In the genomic region with DNA sequence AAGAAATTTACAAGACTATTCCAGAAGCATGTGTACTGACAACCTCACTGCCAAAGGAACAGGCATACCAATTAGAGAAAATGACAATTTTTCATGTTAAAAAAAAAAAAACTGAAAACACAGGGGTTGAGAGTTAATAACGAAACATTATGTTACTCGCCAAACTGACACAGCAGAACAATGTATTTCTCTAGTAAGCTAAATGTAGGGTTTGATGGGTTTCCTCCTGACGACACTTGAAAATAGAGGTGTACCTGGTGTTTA, we compare ENCODE assay signal across 8 cellular contexts. TPM values are rescaled to one million over a fixed set of nuclear protein-coding genes. Genes with fewer than 3 reads are reported as not detected.
DNase-seq lines count a peak whose midpoint lies in the region; ATAC-seq and TF ChIP-seq lines count a peak whose summit lies in the region.

No MANE protein-coding gene starts in this region.

- H3K4me1 ChIP-seq in ES-I3 (ENCODE audit: insufficient read depth, low read length): peaks cover 9% of the 10 kb centered on the region; the same call in 1 of the 2 replicates
- peaks cover 13% of the 10 kb centered on the region for H3K4me1 ChIP-seq in SJSA1 (replicated peaks)
- peaks cover 10 to 59% (median 29%) of the 10 kb centered on the region in 3 donors for H3K4me1 ChIP-seq in esophagus squamous epithelium

- H3K36me3 ChIP-seq in ES-I3 (ENCODE audit: insufficient read depth, low read length) (no peaks in the 10 kb centered on the region), SJSA1 (peaks cover 5% of the 10 kb centered on the region; the same call in 1 of the 2 replicates), esophagus squamous epithelium (no peaks in the 10 kb centered on the region)

- no peaks in the 10 kb centered on the region for H3K9me3 ChIP-seq in ES-I3 (ENCODE audit: control insufficient read depth, insufficient read depth, low read length)
- no peaks in the 10 kb centered on the region for H3K9me3 ChIP-seq in SJSA1 (replicated peaks)
- no peaks in the 10 kb centered on the region for H3K9me3 ChIP-seq in esophagus squamous epithelium

- intact Hi-C loops in esophagus squamous epithelium (cut with DNase I): loop anchor here (5.0 kb wide), 1 partner anchor 51 kb away; the partner anchor contains the start of gene G3BP2

- peaks cover 32% of the 10 kb centered on the region for H3K4me1 Mint-ChIP-seq in progenitor cell of endocrine pancreas (ENCODE audit: low read depth)

- no peaks in the 10 kb centered on the region for H3K27me3 Mint-ChIP-seq in progenitor cell of endocrine pancreas

- H3K4me3 Mint-ChIP-seq in progenitor cell of endocrine pancreas (ENCODE audit: low read depth): peak overlapping the region; percentile 100

- TF ChIP-seq CTCF in esophagus squamous epithelium (IDR thresholded peaks at IDR 0.05) (no peak), progenitor cell of endocrine pancreas (IDR thresholded peaks at IDR 0.05; ENCODE audit: unreplicated experiment) (no peak)

- TF ChIP-seq POLR2A in esophagus squamous epithelium (IDR thresholded peaks at IDR 0.05): no peak

- peak overlapping the region; percentile 100 for H3K27ac Mint-ChIP-seq in progenitor cell of endocrine pancreas

- no peaks in the 10 kb centered on the region for H3K27me3 ChIP-seq in SJSA1 (replicated peaks)
- H3K27me3 ChIP-seq in esophagus squamous epithelium: no peaks in the 10 kb centered on the region

- peaks cover 3% of the 10 kb centered on the region for H3K36me3 Mint-ChIP-seq in progenitor cell of endocrine pancreas (ENCODE audit: insufficient read depth)

- peak overlapping the region; percentile 69 for H3K4me3 ChIP-seq in SJSA1
- H3K4me3 ChIP-seq in esophagus squamous epithelium: peak overlapping the region; percentile 82 to 100 (median 92)

- no peaks in the 10 kb centered on the region for H3K9me3 Mint-ChIP-seq in progenitor cell of endocrine pancreas (ENCODE audit: low read depth)

- H3K9ac ChIP-seq in ES-I3 (ENCODE audit: low read depth, low read length): peak overlapping the region; percentile 96

- DNase-seq in SJSA1 (ENCODE audit: low read depth in 1 of 2, low spot score in 2 of 2) (no peak), esophagus squamous epithelium (lab: John Stamatoyannopoulos, UW) (no peak), progenitor cell of endocrine pancreas (ENCODE audit: low spot score, unreplicated experiment) (no peak), NCI-H69 (lab: John Stamatoyannopoulos, UW) (no peak), NCI-H1436 (lab: John Stamatoyannopoulos, UW) (no peak), T-helper 9 cell (no peak)

- no peak for ATAC-seq in GM18907 (IDR thresholded peaks at IDR 0.05; ENCODE audit: unreplicated experiment)

- WGBS in esophagus squamous epithelium, 2 donors: 0% methylated on average over 3 of the region's 3 CpGs

- H3K27ac ChIP-seq in SJSA1: no peak overlapping the region; the same call in 1 of the 2 replicates
- peak overlapping the region; percentile 97 to 100 (median 100) for H3K27ac ChIP-seq in esophagus squamous epithelium

RNA-seq across cellular contexts. Expression of gene USO1, which starts 0.6 kb away (rescaled TPM):
- total RNA-seq in SJSA1 (2014; rRNA removed; shearing (Covaris generic)): 54.6 and 78.3 TPM in 2 replicates
- total RNA-seq in esophagus squamous epithelium (10 to 100 TPM; 49.0 to 79.2 (median 69.8) TPM), progenitor cell of endocrine pancreas (54.4 and 54.9 TPM in 2 replicates)

RNA-seq across cellular contexts. Expression of gene G3BP2, which starts 50.5 kb away (rescaled TPM):
- total RNA-seq in SJSA1 (2014; rRNA removed; shearing (Covaris generic)): 116 and 129 TPM in 2 replicates
- total RNA-seq in esophagus squamous epithelium (10 to 100 TPM; 51.5 to 90.2 (median 65.1) TPM), progenitor cell of endocrine pancreas (157 and 168 TPM in 2 replicates)
